26 cellular contexts compared by ENCODE assay signal in the genomic region with DNA sequence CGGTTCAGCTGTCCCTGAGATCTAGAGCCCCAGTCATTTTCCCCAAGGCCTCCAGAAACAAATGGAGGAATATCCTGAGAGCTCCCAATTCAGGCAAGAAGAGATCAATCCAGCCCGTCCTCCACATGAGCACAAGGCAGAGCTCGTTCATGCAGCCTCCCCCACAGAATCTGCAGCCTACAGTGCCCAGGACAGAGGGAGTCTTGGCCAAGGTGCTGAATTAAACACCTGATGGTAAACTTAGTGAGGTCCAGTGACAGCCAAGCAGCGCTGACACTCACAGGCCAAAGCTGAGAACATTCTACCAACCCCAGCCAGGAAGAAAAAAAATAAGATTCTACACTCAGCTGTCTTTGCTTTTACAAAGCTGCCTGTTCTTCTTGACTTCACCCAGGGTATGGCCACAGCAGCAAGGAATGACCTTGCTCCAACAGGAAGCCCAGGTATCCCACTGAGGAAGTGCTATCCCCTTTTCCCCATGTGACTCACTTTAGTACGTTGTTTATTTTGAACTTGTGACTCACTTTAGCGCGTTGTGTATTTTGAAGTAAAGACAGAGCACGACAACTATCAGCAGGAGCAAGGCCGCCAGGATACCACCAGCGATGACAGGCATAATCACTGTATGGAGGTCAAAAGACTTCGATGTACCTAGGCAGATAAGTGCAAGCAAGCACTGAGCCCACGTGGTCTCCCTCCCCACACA. TPM values are rescaled to one million over a fixed set of nuclear protein-coding genes. Genes with fewer than 3 reads are reported as not detected.
DNase-seq lines count a peak whose midpoint lies in the region; ATAC-seq, FAIRE-seq and TF ChIP-seq lines count a peak whose summit lies in the region.
"Had no signal": no experiment of that assay in that cellular context is flagged by ENCODE, and none has a peak within 500 bp of the region (broad histone marks: within the 10 kb centered on the region; RNA-seq: fewer than 3 reads in every experiment).

No MANE protein-coding gene starts in this region.

- CTCF ChIA-PET in HepG2 (lab: Yijun Ruan, JAX; ENCODE audit: low intra/inter-chr PET ratio, low total read pairs) = no interaction called here

- H3K36me3 Mint-ChIP-seq in activated naive CD8-positive, alpha-beta T cell treated with anti-CD3 and anti-CD28 coated beads for 36 hours = peaks cover 58% of the 10 kb centered on the region

- TF ChIP-seq EP300 in HepG2 (IDR thresholded peaks at IDR 0.05; ENCODE audit: low read depth in 2 of 2, low read length in 2 of 2) (no peak), HepG2 (CRISPR knock-in tag; IDR thresholded peaks at IDR 0.05; ENCODE audit: borderline replicate concordance) (no peak)

- peaks cover 12% of the 10 kb centered on the region for H3K4me1 Mint-ChIP-seq in activated naive CD8-positive, alpha-beta T cell treated with anti-CD3 and anti-CD28 coated beads for 36 hours

- 73% methylated on average over 12 of the region's 12 CpGs for WGBS in HepG2 (ENCODE audit: low lambda C conversion rate)
- 84% methylated on average over 11 of the region's 12 CpGs for WGBS in right lobe of liver (ENCODE audit: insufficient coverage, low coverage, low lambda C conversion rate, missing lambda C conversion rate)

- TF ChIP-seq POLR2A in HepG2 (IDR thresholded peaks at IDR 0.05; ENCODE audit: insufficient read depth in 1 of 2, low read depth in 2 of 2, low read length in 2 of 2) (no peak), right lobe of liver (IDR thresholded peaks at IDR 0.05) (no peak)

- no TSS peak for BruUV-seq in HepG2 (replicated peaks; lab: Mats Ljungman, UMichigan)

- ATAC-seq in HepG2 (no peak), right lobe of liver (no peak), RWPE2 (ENCODE audit: low read depth) (no peak), GM21367 (IDR thresholded peaks at IDR 0.05; ENCODE audit: unreplicated experiment) (no peak), GM18907 (IDR thresholded peaks at IDR 0.05; ENCODE audit: unreplicated experiment) (no peak)

- H3K9me3 Mint-ChIP-seq in activated naive CD8-positive, alpha-beta T cell treated with anti-CD3 and anti-CD28 coated beads for 36 hours = no peaks in the 10 kb centered on the region
- H3K9me3 Mint-ChIP-seq: CD4-positive, CD25-positive, alpha-beta regulatory T cell; nephron had no signal

- H3K27me3 ChIP-seq in HepG2 (ENCODE audit: control insufficient read depth in 1 of 2, insufficient read depth in 2 of 2, low read length in 2 of 2) (no peaks in the 10 kb centered on the region), right lobe of liver (no peaks in the 10 kb centered on the region), RWPE2 (ENCODE audit: insufficient read depth, poor library complexity, severe bottlenecking) (no peaks in the 10 kb centered on the region)
- H3K27me3 ChIP-seq: esophagus squamous epithelium, thyroid gland had no signal

- H3K4me3 Mint-ChIP-seq in activated naive CD8-positive, alpha-beta T cell treated with anti-CD3 and anti-CD28 coated beads for 36 hours = no peak overlapping the region
- H3K4me3 Mint-ChIP-seq: CD4-positive, CD25-positive, alpha-beta regulatory T cell; nephron had no signal

- H3K4me1 ChIP-seq in HepG2 (ENCODE audit: insufficient read depth, low read length) (no peaks in the 10 kb centered on the region), right lobe of liver (no peaks in the 10 kb centered on the region), RWPE2 (ENCODE audit: insufficient read depth, poor library complexity, severe bottlenecking) (peaks cover 49% of the 10 kb centered on the region)
- H3K4me1 ChIP-seq: esophagus squamous epithelium had no signal

- TF ChIP-seq CTCF in HepG2 (CRISPR knock-in tag; IDR thresholded peaks at IDR 0.05) = no peak
- TF ChIP-seq CTCF in right lobe of liver (IDR thresholded peaks at IDR 0.05) = no peak
- TF ChIP-seq CTCF in RWPE2 (IDR thresholded peaks at IDR 0.05; ENCODE audit: poor library complexity, severe bottlenecking) = no peak
- TF ChIP-seq CTCF in epithelial cell of esophagus (IDR thresholded peaks at IDR 0.05; ENCODE audit: insufficient read depth, low read depth, low read length, missing control alignments) = no peak

- no peak overlapping the region for H2AFZ ChIP-seq in HepG2 (ENCODE audit: low read length)

- H3K27me3 Mint-ChIP-seq in activated naive CD8-positive, alpha-beta T cell treated with anti-CD3 and anti-CD28 coated beads for 36 hours = no peaks in the 10 kb centered on the region
- H3K27me3 Mint-ChIP-seq: CD4-positive, CD25-positive, alpha-beta regulatory T cell had no signal

- no peak overlapping the region for H3K4me3 ChIP-seq in HepG2 (replicated peaks in 1 of 3; ENCODE audit: insufficient read depth in 1 of 3, low read depth in 2 of 3, low read length in 3 of 3)
- no peak overlapping the region for H3K4me3 ChIP-seq in right lobe of liver
- H3K4me3 ChIP-seq in RWPE2 (ENCODE audit: severe bottlenecking) = no peak overlapping the region
- no peak overlapping the region for H3K4me3 ChIP-seq in epithelial cell of esophagus (ENCODE audit: low read length)
- H3K4me3 ChIP-seq: esophagus squamous epithelium, thyroid gland had no signal

- H3K9me3 ChIP-seq in HepG2 (ENCODE audit: low read length) (no peaks in the 10 kb centered on the region), right lobe of liver (no peaks in the 10 kb centered on the region), RWPE2 (ENCODE audit: severe bottlenecking) (no peaks in the 10 kb centered on the region)
- H3K9me3 ChIP-seq: esophagus squamous epithelium, thyroid gland had no signal

- no peaks in the 10 kb centered on the region for H3K79me2 ChIP-seq in HepG2 (ENCODE audit: insufficient read depth, low read length)

- intact Hi-C loops in HepG2 (cut with micrococcal nuclease; ENCODE audit: unreplicated experiment) (no loop called here), right lobe of liver (cut with DNase I) (no loop called here)

- H3K9ac ChIP-seq in HepG2 (ENCODE audit: insufficient read depth, low read depth, low read length) = no peak overlapping the region

- H4K20me1 ChIP-seq in HepG2 (ENCODE audit: insufficient read depth, low read length) = no peaks in the 10 kb centered on the region

- TF ChIP-seq RAD21 in HepG2 (CRISPR knock-in tag; IDR thresholded peaks at IDR 0.05) = no peak

- POLR2A ChIA-PET in HepG2 (lab: Yijun Ruan, JAX) = no interaction called here

- FAIRE-seq in HepG2 (lab: Jason Lieb, UNC) = no peak
- FAIRE-seq: small intestine had no signal

- DNase-seq in HepG2 (ENCODE audit: low spot score) = no peak
- DNase-seq in right lobe of liver = no peak
- no peak for DNase-seq in RWPE2 (ENCODE audit: low spot score)
- DNase-seq in epithelial cell of esophagus (ENCODE audit: low read depth) = peak; percentile 40
- DNase-seq in activated naive CD8-positive, alpha-beta T cell treated with anti-CD3 and anti-CD28 coated beads for 36 hours = no peak
- DNase-seq in SHP77 (lab: John Stamatoyannopoulos, UW) = no peak
- DNase-seq: activated naive CD4-positive, alpha-beta T cell treated with Interleukin-2 at 50 U/mL for 16 hours; anterior cingulate cortex; CD4-positive, CD25-positive, alpha-beta regulatory T cell; cerebellar nuclear complex; DMS153; effector CD8-positive, alpha-beta T cell; esophagus squamous epithelium; HCEC 1CT; kidney glomerular epithelial cell; midbrain; NCI-H1436; NCI-H69; Right ventricle myocardium superior; small intestine; stimulated activated naive CD4-positive, alpha-beta T cell; T-helper 1 cell; thyroid gland had no signal

- no peak overlapping the region for H3K4me2 ChIP-seq in HepG2 (ENCODE audit: low read depth, low read length)

- no peak overlapping the region for H3K27ac ChIP-seq in HepG2 (ENCODE audit: extremely low read length, insufficient read depth, low read length)
- H3K27ac ChIP-seq in right lobe of liver = no peak overlapping the region
- peak overlapping the region; percentile 86 for H3K27ac ChIP-seq in RWPE2 (ENCODE audit: poor library complexity, severe bottlenecking)
- H3K27ac ChIP-seq: esophagus squamous epithelium, thyroid gland had no signal

- H3K36me3 ChIP-seq in HepG2 (replicated peaks in 1 of 2; ENCODE audit: control insufficient read depth in 1 of 2, insufficient read depth in 2 of 2, low read length in 2 of 2) (0 out of 5 replicates have a peak, but pooled peaks cover 0 to 9% of the 10 kb centered on the region in 2 experiments), right lobe of liver (no peaks in the 10 kb centered on the region), RWPE2 (ENCODE audit: low read depth) (peaks cover 70% of the 10 kb centered on the region)
- H3K36me3 ChIP-seq: thyroid gland had no signal

- in situ Hi-C loops in HepG2 (cut with HindIII; ENCODE audit: extremely low pct_ligation_motif_present, low pct_unique_long_range_greater_than_20kb) = no loop called here

- no peak overlapping the region for H3K27ac Mint-ChIP-seq in activated naive CD8-positive, alpha-beta T cell treated with anti-CD3 and anti-CD28 coated beads for 36 hours
- H3K27ac Mint-ChIP-seq: nephron had no signal

RNA-seq across cellular contexts. Expression of gene CUZD1, which starts 4.4 kb away (rescaled TPM):
- total RNA-seq in HepG2 (2016; rRNA removed; fragmentation: Illumina TruSeq; extraction: Trizol) = 0.29 and 0.34 TPM in 2 replicates
- 0.26 TPM in 1 of 2 replicates, not detected in the other for total RNA-seq in HepG2 (2016; cell fraction: cytosol; rRNA removed; fragmentation: Illumina TruSeq; extraction: Trizol; ENCODE audit: low read depth)
- 0.36 and 0.48 TPM in 2 replicates for total RNA-seq in HepG2 (2016; cell fraction: insoluble cytoplasmic fraction; rRNA removed; fragmentation: Illumina TruSeq; extraction: Trizol)
- 0.28 TPM in 2 replicates for total RNA-seq in HepG2 (2016; cell fraction: membrane; rRNA removed; fragmentation: Illumina TruSeq; extraction: Trizol)
- 0.81 and 1.1 TPM in 2 replicates for total RNA-seq in HepG2 (2016; cell fraction: nucleus; rRNA removed; fragmentation: Illumina TruSeq; extraction: Trizol)
- 0.20 and 0.22 TPM in 2 replicates for polyA plus RNA-seq in HepG2 (2011; rRNA removed)
- 0.12 and 0.23 TPM in 2 replicates for polyA plus RNA-seq in HepG2 (2011; cell fraction: cytosol; rRNA removed)
- 1.4 and 1.5 TPM in 2 replicates for polyA plus RNA-seq in HepG2 (2011; cell fraction: nucleus; rRNA removed)
- 0.25 TPM in 2 replicates for polyA plus RNA-seq in HepG2 (2012)
- 0.25 and 0.38 TPM in 2 replicates for polyA plus RNA-seq in HepG2 (2016; cell fraction: cytosol; fragmentation: Illumina TruSeq; extraction: Trizol; ENCODE audit: low read depth)
- polyA plus RNA-seq in HepG2 (2016; cell fraction: insoluble cytoplasmic fraction; fragmentation: Illumina TruSeq; extraction: Trizol; ENCODE audit: low read depth) = 0.12 and 0.42 TPM in 2 replicates
- polyA plus RNA-seq in HepG2 (2016; cell fraction: membrane; fragmentation: Illumina TruSeq; extraction: Trizol; ENCODE audit: low read depth) = 0.32 and 0.41 TPM in 2 replicates
- 1.1 and 1.3 TPM in 2 replicates for polyA plus RNA-seq in HepG2 (2016; cell fraction: nucleus; fragmentation: Illumina TruSeq; extraction: Trizol; ENCODE audit: insufficient read depth, low read depth)
- 0.46 and 2.5 TPM in 2 replicates for polyA minus RNA-seq in HepG2 (2011; rRNA and poly(A)+ RNA removed; ENCODE audit: low replicate concordance)
- polyA minus RNA-seq in HepG2 (2011; cell fraction: cytosol; rRNA and poly(A)+ RNA removed) = not detected in 2 replicates
- polyA minus RNA-seq in HepG2 (2011; cell fraction: nucleus; rRNA and poly(A)+ RNA removed) = 1.3 and 2.4 TPM in 2 replicates
- total RNA-seq in right lobe of liver = under 1 TPM in 1 of 6 experiments, not detected in 5; 0.20 TPM
- total RNA-seq in activated naive CD8-positive, alpha-beta T cell treated with anti-CD3 and anti-CD28 coated beads for 36 hours = 1 to 10 TPM; 1.7 to 2.0 TPM

RNA-seq across cellular contexts. Expression of gene FAM24B, which starts 29.3 kb away (rescaled TPM):
- total RNA-seq in HepG2 (2016; rRNA removed; fragmentation: Illumina TruSeq; extraction: Trizol) (2.5 and 3.0 TPM in 2 replicates), right lobe of liver (under 1 TPM in 4 of 6 experiments, not detected in 2; 0.34 to 0.75 (median 0.51) TPM)
- total RNA-seq in HepG2 (2016; cell fraction: cytosol; rRNA removed; fragmentation: Illumina TruSeq; extraction: Trizol; ENCODE audit: low read depth) = 1.6 and 1.9 TPM in 2 replicates
- 2.7 and 3.0 TPM in 2 replicates for total RNA-seq in HepG2 (2016; cell fraction: insoluble cytoplasmic fraction; rRNA removed; fragmentation: Illumina TruSeq; extraction: Trizol)
- 2.7 and 3.1 TPM in 2 replicates for total RNA-seq in HepG2 (2016; cell fraction: membrane; rRNA removed; fragmentation: Illumina TruSeq; extraction: Trizol)
- total RNA-seq in HepG2 (2016; cell fraction: nucleus; rRNA removed; fragmentation: Illumina TruSeq; extraction: Trizol) = 2.4 and 5.6 TPM in 2 replicates
- polyA plus RNA-seq in HepG2 (2011; rRNA removed) = 1.9 and 2.0 TPM in 2 replicates
- polyA plus RNA-seq in HepG2 (2011; cell fraction: cytosol; rRNA removed) = 1.0 and 1.6 TPM in 2 replicates
- polyA plus RNA-seq in HepG2 (2011; cell fraction: nucleus; rRNA removed) = 3.0 TPM in 2 replicates
- 2.2 and 2.3 TPM in 2 replicates for polyA plus RNA-seq in HepG2 (2012)
- polyA plus RNA-seq in HepG2 (2016; cell fraction: cytosol; fragmentation: Illumina TruSeq; extraction: Trizol; ENCODE audit: low read depth) = 1.8 and 2.5 TPM in 2 replicates
- 2.0 and 2.6 TPM in 2 replicates for polyA plus RNA-seq in HepG2 (2016; cell fraction: insoluble cytoplasmic fraction; fragmentation: Illumina TruSeq; extraction: Trizol; ENCODE audit: low read depth)
- 1.6 and 3.3 TPM in 2 replicates for polyA plus RNA-seq in HepG2 (2016; cell fraction: membrane; fragmentation: Illumina TruSeq; extraction: Trizol; ENCODE audit: low read depth)
- 4.9 and 8.1 TPM in 2 replicates for polyA plus RNA-seq in HepG2 (2016; cell fraction: nucleus; fragmentation: Illumina TruSeq; extraction: Trizol; ENCODE audit: insufficient read depth, low read depth)
- polyA minus RNA-seq in HepG2 (2011; rRNA and poly(A)+ RNA removed; ENCODE audit: low replicate concordance) = 1.4 TPM in 1 of 2 replicates, not detected in the other
- polyA minus RNA-seq in HepG2 (2011; cell fraction: cytosol; rRNA and poly(A)+ RNA removed) = 1.3 TPM in 1 of 2 replicates, not detected in the other
- polyA minus RNA-seq in HepG2 (2011; cell fraction: nucleus; rRNA and poly(A)+ RNA removed) = 2.4 and 4.8 TPM in 2 replicates
- 10 to 100 TPM; 11.2 to 12.8 TPM for total RNA-seq in activated naive CD8-positive, alpha-beta T cell treated with anti-CD3 and anti-CD28 coated beads for 36 hours
- total RNA-seq: Right ventricle myocardium superior had no signal
